ENCODE assay signal across 20 cellular contexts in genomic region chr20:6919792-6920468, GRCh38.
A peak's percentile ranks its signal among the peaks of the same experiment; 100 is the strongest.
DNase-seq lines count a peak whose midpoint lies in the region; TF ChIP-seq lines count a peak whose summit lies in the region.
"Had no signal": no experiment of that assay in that cellular context is flagged by ENCODE, and none has a peak within 500 bp of the region (broad histone marks: within the 10 kb centered on the region; RNA-seq: fewer than 3 reads in every experiment).

No MANE protein-coding gene starts in this region.

- no peak overlapping the region for H3K27ac ChIP-seq in ascending aorta
- H3K27ac ChIP-seq: 22Rv1, RWPE1 had no signal

- no peak overlapping the region for H3K4me3 ChIP-seq in foreskin fibroblast (ENCODE audit: low read depth in 1 of 2, low read length in 2 of 2)
- no peak overlapping the region for H3K4me3 ChIP-seq in ascending aorta

- no peaks in the 10 kb centered on the region for H3K27me3 ChIP-seq in ascending aorta

- H3K4me1 ChIP-seq in ascending aorta = no peaks in the 10 kb centered on the region

- H3K9me3 ChIP-seq in ascending aorta = no peaks in the 10 kb centered on the region

- no peaks in the 10 kb centered on the region for H3K36me3 ChIP-seq in ascending aorta

- peak; percentile 13 for DNase-seq in NCI-H146 (lab: John Stamatoyannopoulos, UW)
- DNase-seq in NCI-H146 treated with DMSO at 0.1 percent for 48 hours (lab: John Stamatoyannopoulos, UW; ENCODE audit: unreplicated experiment) = no peak
- peak; percentile 47 for DNase-seq in NCI-H1694 (lab: John Stamatoyannopoulos, UW)
- peak; percentile 30 for DNase-seq in globus pallidus (ENCODE audit: low spot score)
- DNase-seq in retina = peak; percentile 41
- no peak for DNase-seq in NCI-H345 (lab: John Stamatoyannopoulos, UW)
- no peak for DNase-seq in foreskin fibroblast
- DNase-seq in ascending aorta (ENCODE audit: low spot score in 2 of 2) = no peak
- DNase-seq: DMS 273 treated with DMSO at 0.1 percent for 48 hours, DND-41, H7, KBM-7, NCI-H1105, NCI-H187 treated with DMSO at 0.1 percent for 48 hours, NCI-H2171, NCI-H446, NCI-H526 treated with DMSO at 0.1 percent for 48 hours, SIG-M5 had no signal

- intact Hi-C loops in ascending aorta (cut with DNase I) = no loop called here

- TF ChIP-seq CTCF in foreskin fibroblast (IDR thresholded peaks at IDR 0.05; ENCODE audit: low read depth, low read length) (no peak), ascending aorta (IDR thresholded peaks at IDR 0.05) (no peak)

Comparison
In these comparisons a context has a peak if more than half of its experiments do, and no peak if none do; other contexts are left out.
1. DNase-seq: peak in NCI-H146 (single experiment), NCI-H1694 (single experiment), globus pallidus (single experiment) and retina (single experiment); none in NCI-H146 treated with DMSO at 0.1 percent for 48 hours (single experiment), NCI-H345 (single experiment), foreskin fibroblast (0 of 2) and ascending aorta (0 of 2).